1 cellular context compared by ENCODE assay signal in the genomic region with DNA sequence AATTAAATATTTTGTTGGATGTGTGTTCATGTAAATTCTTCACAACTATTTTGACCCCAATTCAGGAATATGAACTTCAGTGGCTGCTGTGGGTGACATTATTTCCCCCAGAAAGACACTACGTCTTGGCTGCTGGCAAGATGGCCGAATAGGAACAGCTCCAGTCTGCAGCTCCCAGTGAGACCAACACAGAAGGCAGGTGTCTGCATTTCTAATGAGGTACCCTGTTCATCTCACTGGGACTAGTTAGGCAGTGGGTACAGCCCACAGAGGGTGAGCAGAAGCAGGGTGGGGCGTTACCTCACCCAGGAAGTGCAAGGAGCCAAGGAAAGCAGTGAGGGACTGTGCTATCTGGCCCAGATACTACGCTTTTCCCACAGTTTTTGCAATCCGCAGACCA.
TF ChIP-seq lines count a peak whose summit lies in the region.

No MANE protein-coding gene starts in this region.

TF ChIP-seq in GM23338, 12 proteins besides CTCF, POLR2A, EP300 and RAD21 (continued from another document):
- TF ChIP-seq, protein P1, sequence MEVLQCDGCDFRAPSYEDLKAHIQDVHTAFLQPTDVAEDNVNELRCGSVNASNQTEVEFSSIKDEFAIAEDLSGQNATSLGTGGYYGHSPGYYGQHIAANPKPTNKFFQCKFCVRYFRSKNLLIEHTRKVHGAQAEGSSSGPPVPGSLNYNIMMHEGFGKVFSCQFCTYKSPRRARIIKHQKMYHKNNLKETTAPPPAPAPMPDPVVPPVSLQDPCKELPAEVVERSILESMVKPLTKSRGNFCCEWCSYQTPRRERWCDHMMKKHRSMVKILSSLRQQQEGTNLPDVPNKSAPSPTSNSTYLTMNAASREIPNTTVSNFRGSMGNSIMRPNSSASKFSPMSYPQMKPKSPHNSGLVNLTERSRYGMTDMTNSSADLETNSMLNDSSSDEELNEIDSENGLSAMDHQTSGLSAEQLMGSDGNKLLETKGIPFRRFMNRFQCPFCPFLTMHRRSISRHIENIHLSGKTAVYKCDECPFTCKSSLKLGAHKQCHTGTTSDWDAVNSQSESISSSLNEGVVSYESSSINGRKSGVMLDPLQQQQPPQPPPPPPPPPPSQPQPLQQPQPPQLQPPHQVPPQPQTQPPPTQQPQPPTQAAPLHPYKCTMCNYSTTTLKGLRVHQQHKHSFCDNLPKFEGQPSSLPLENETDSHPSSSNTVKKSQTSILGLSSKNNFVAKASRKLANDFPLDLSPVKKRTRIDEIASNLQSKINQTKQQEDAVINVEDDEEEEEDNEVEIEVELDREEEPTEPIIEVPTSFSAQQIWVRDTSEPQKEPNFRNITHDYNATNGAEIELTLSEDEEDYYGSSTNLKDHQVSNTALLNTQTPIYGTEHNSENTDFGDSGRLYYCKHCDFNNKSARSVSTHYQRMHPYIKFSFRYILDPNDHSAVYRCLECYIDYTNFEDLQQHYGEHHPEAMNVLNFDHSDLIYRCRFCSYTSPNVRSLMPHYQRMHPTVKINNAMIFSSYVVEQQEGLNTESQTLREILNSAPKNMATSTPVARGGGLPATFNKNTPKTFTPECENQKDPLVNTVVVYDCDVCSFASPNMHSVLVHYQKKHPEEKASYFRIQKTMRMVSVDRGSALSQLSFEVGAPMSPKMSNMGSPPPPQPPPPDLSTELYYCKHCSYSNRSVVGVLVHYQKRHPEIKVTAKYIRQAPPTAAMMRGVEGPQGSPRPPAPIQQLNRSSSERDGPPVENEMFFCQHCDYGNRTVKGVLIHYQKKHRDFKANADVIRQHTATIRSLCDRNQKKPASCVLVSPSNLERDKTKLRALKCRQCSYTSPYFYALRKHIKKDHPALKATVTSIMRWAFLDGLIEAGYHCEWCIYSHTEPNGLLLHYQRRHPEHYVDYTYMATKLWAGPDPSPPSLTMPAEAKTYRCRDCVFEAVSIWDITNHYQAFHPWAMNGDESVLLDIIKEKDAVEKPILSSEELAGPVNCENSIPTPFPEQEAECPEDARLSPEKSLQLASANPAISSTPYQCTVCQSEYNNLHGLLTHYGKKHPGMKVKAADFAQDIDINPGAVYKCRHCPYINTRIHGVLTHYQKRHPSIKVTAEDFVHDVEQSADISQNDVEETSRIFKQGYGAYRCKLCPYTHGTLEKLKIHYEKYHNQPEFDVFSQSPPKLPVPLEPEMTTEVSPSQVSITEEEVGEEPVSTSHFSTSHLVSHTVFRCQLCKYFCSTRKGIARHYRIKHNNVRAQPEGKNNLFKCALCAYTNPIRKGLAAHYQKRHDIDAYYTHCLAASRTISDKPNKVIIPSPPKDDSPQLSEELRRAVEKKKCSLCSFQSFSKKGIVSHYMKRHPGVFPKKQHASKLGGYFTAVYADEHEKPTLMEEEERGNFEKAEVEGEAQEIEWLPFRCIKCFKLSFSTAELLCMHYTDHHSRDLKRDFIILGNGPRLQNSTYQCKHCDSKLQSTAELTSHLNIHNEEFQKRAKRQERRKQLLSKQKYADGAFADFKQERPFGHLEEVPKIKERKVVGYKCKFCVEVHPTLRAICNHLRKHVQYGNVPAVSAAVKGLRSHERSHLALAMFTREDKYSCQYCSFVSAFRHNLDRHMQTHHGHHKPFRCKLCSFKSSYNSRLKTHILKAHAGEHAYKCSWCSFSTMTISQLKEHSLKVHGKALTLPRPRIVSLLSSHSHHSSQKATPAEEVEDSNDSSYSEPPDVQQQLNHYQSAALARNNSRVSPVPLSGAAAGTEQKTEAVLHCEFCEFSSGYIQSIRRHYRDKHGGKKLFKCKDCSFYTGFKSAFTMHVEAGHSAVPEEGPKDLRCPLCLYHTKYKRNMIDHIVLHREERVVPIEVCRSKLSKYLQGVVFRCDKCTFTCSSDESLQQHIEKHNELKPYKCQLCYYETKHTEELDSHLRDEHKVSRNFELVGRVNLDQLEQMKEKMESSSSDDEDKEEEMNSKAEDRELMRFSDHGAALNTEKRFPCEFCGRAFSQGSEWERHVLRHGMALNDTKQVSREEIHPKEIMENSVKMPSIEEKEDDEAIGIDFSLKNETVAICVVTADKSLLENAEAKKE (CRISPR knock-in tag; IDR thresholded peaks at IDR 0.05): no peak
